In the genomic region with DNA sequence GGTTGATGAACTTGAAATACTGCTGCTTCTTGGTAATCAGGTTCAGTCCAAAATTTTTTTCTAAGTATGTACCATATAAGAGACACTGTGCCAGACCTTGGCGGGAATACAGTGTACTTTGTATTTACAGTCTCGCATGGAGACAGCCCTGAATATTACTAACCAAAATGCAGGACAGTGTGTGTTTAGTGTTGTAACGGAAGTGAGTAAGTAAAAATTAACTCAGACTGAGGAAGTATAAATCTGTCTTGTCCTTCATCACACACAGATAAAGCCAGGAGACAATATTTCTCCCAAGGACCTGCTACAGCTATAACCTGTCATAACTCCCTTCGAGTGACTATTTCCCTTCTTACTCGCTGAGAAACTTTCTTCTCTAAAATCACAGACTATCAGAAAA, we compare ENCODE assay signal across 1 cellular context.
TF ChIP-seq lines count a peak whose summit lies in the region.

No MANE protein-coding gene starts in this region.

TF ChIP-seq in HepG2, 621 proteins besides CTCF, POLR2A, EP300 and RAD21 (continued from another document and continues in another):
- TF ChIP-seq YY1 (IDR thresholded peaks at IDR 0.05; ENCODE audit: insufficient read depth, insufficient replicate concordance, low read depth, low read length) (no peak), ZNF260 (CRISPR knock-in tag; IDR thresholded peaks at IDR 0.05; ENCODE audit: borderline replicate concordance, low read depth) (no peak), ZNF781 (CRISPR knock-in tag; IDR thresholded peaks at IDR 0.05; ENCODE audit: borderline replicate concordance, not compliant biosample characterization) (no peak), ERF (CRISPR knock-in tag; IDR thresholded peaks at IDR 0.05) (no peak; the same call in 1 of the 2 replicates), MXD4 (CRISPR knock-in tag; IDR thresholded peaks at IDR 0.05) (no peak), ZNF550 (CRISPR knock-in tag; IDR thresholded peaks at IDR 0.05; ENCODE audit: borderline replicate concordance) (no peak), NFYC (CRISPR knock-in tag; IDR thresholded peaks at IDR 0.05) (no peak), ZNF264 (CRISPR knock-in tag; IDR thresholded peaks at IDR 0.05) (no peak), PITX1 (CRISPR knock-in tag; IDR thresholded peaks at IDR 0.05) (no peak), ZNF331 (CRISPR knock-in tag; IDR thresholded peaks at IDR 0.05) (peak; percentile 13; the same call in 1 of the 2 replicates), ZNF678 (CRISPR knock-in tag; IDR thresholded peaks at IDR 0.05) (no peak), BRCA1 (CRISPR knock-in tag; IDR thresholded peaks at IDR 0.05) (no peak), MZF1 (CRISPR knock-in tag; IDR thresholded peaks at IDR 0.05; ENCODE audit: borderline replicate concordance) (no peak), HOXA5 (CRISPR knock-in tag; IDR thresholded peaks at IDR 0.05) (no peak), ZNF547 (CRISPR knock-in tag; IDR thresholded peaks at IDR 0.05) (no peak), SOX5 (CRISPR knock-in tag; IDR thresholded peaks at IDR 0.05; ENCODE audit: borderline replicate concordance) (peak; percentile 70; the same call in 1 of the 2 replicates), ZNF253 (CRISPR knock-in tag; IDR thresholded peaks at IDR 0.05; ENCODE audit: borderline replicate concordance) (no peak), CBFB (CRISPR knock-in tag; IDR thresholded peaks at IDR 0.05) (no peak), YEATS2 (CRISPR knock-in tag; IDR thresholded peaks at IDR 0.05; ENCODE audit: borderline replicate concordance) (no peak), ARNT (IDR thresholded peaks at IDR 0.05) (no peak), RAD51 (IDR thresholded peaks at IDR 0.05; ENCODE audit: borderline replicate concordance) (no peak), MIXL1 (CRISPR knock-in tag; IDR thresholded peaks at IDR 0.05) (peak; percentile 62; the same call in 1 of the 2 replicates), IRF2 (CRISPR knock-in tag; IDR thresholded peaks at IDR 0.05) (no peak), ZNF121 (CRISPR knock-in tag; IDR thresholded peaks at IDR 0.05) (no peak), SMARCC2 (IDR thresholded peaks at IDR 0.05) (no peak), ZNF296 (CRISPR knock-in tag; conservative IDR thresholded peaks at IDR 0.05) (no peak), ZNF777 (CRISPR knock-in tag; IDR thresholded peaks at IDR 0.05) (no peak)
- TF ChIP-seq, protein P1, sequence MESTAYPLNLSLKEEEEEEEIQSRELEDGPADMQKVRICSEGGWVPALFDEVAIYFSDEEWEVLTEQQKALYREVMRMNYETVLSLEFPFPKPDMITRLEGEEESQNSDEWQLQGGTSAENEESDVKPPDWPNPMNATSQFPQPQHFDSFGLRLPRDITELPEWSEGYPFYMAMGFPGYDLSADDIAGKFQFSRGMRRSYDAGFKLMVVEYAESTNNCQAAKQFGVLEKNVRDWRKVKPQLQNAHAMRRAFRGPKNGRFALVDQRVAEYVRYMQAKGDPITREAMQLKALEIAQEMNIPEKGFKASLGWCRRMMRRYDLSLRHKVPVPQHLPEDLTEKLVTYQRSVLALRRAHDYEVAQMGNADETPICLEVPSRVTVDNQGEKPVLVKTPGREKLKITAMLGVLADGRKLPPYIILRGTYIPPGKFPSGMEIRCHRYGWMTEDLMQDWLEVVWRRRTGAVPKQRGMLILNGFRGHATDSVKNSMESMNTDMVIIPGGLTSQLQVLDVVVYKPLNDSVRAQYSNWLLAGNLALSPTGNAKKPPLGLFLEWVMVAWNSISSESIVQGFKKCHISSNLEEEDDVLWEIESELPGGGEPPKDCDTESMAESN (CRISPR knock-in tag; conservative IDR thresholded peaks at IDR 0.05): no peak
- TF ChIP-seq, protein P2, sequence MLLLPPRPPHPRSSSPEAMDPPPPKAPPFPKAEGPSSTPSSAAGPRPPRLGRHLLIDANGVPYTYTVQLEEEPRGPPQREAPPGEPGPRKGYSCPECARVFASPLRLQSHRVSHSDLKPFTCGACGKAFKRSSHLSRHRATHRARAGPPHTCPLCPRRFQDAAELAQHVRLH (CRISPR knock-in tag; IDR thresholded peaks at IDR 0.05; ENCODE audit: borderline replicate concordance, low read depth): no peak
- TF ChIP-seq, protein P3, sequence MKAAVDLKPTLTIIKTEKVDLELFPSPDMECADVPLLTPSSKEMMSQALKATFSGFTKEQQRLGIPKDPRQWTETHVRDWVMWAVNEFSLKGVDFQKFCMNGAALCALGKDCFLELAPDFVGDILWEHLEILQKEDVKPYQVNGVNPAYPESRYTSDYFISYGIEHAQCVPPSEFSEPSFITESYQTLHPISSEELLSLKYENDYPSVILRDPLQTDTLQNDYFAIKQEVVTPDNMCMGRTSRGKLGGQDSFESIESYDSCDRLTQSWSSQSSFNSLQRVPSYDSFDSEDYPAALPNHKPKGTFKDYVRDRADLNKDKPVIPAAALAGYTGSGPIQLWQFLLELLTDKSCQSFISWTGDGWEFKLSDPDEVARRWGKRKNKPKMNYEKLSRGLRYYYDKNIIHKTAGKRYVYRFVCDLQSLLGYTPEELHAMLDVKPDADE (CRISPR knock-in tag; IDR thresholded peaks at IDR 0.05): no peak
- TF ChIP-seq, protein P4, sequence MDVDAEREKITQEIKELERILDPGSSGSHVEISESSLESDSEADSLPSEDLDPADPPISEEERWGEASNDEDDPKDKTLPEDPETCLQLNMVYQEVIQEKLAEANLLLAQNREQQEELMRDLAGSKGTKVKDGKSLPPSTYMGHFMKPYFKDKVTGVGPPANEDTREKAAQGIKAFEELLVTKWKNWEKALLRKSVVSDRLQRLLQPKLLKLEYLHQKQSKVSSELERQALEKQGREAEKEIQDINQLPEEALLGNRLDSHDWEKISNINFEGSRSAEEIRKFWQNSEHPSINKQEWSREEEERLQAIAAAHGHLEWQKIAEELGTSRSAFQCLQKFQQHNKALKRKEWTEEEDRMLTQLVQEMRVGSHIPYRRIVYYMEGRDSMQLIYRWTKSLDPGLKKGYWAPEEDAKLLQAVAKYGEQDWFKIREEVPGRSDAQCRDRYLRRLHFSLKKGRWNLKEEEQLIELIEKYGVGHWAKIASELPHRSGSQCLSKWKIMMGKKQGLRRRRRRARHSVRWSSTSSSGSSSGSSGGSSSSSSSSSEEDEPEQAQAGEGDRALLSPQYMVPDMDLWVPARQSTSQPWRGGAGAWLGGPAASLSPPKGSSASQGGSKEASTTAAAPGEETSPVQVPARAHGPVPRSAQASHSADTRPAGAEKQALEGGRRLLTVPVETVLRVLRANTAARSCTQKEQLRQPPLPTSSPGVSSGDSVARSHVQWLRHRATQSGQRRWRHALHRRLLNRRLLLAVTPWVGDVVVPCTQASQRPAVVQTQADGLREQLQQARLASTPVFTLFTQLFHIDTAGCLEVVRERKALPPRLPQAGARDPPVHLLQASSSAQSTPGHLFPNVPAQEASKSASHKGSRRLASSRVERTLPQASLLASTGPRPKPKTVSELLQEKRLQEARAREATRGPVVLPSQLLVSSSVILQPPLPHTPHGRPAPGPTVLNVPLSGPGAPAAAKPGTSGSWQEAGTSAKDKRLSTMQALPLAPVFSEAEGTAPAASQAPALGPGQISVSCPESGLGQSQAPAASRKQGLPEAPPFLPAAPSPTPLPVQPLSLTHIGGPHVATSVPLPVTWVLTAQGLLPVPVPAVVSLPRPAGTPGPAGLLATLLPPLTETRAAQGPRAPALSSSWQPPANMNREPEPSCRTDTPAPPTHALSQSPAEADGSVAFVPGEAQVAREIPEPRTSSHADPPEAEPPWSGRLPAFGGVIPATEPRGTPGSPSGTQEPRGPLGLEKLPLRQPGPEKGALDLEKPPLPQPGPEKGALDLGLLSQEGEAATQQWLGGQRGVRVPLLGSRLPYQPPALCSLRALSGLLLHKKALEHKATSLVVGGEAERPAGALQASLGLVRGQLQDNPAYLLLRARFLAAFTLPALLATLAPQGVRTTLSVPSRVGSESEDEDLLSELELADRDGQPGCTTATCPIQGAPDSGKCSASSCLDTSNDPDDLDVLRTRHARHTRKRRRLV (CRISPR knock-in tag; IDR thresholded peaks at IDR 0.05): no peak
- TF ChIP-seq, protein P5, sequence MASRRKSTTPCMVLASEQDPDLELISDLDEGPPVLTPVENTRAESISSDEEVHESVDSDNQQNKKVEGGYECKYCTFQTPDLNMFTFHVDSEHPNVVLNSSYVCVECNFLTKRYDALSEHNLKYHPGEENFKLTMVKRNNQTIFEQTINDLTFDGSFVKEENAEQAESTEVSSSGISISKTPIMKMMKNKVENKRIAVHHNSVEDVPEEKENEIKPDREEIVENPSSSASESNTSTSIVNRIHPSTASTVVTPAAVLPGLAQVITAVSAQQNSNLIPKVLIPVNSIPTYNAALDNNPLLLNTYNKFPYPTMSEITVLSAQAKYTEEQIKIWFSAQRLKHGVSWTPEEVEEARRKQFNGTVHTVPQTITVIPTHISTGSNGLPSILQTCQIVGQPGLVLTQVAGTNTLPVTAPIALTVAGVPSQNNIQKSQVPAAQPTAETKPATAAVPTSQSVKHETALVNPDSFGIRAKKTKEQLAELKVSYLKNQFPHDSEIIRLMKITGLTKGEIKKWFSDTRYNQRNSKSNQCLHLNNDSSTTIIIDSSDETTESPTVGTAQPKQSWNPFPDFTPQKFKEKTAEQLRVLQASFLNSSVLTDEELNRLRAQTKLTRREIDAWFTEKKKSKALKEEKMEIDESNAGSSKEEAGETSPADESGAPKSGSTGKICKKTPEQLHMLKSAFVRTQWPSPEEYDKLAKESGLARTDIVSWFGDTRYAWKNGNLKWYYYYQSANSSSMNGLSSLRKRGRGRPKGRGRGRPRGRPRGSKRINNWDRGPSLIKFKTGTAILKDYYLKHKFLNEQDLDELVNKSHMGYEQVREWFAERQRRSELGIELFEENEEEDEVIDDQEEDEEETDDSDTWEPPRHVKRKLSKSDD (CRISPR knock-in tag; IDR thresholded peaks at IDR 0.05; ENCODE audit: low read depth): no peak
- TF ChIP-seq, protein P6, sequence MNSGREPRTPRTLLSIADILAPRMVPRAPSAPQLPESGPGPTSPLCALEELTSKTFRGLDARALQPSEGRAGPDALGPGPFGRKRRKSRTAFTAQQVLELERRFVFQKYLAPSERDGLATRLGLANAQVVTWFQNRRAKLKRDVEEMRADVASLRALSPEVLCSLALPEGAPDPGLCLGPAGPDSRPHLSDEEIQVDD (CRISPR knock-in tag; IDR thresholded peaks at IDR 0.05; ENCODE audit: borderline replicate concordance): no peak
- TF ChIP-seq, protein P7, sequence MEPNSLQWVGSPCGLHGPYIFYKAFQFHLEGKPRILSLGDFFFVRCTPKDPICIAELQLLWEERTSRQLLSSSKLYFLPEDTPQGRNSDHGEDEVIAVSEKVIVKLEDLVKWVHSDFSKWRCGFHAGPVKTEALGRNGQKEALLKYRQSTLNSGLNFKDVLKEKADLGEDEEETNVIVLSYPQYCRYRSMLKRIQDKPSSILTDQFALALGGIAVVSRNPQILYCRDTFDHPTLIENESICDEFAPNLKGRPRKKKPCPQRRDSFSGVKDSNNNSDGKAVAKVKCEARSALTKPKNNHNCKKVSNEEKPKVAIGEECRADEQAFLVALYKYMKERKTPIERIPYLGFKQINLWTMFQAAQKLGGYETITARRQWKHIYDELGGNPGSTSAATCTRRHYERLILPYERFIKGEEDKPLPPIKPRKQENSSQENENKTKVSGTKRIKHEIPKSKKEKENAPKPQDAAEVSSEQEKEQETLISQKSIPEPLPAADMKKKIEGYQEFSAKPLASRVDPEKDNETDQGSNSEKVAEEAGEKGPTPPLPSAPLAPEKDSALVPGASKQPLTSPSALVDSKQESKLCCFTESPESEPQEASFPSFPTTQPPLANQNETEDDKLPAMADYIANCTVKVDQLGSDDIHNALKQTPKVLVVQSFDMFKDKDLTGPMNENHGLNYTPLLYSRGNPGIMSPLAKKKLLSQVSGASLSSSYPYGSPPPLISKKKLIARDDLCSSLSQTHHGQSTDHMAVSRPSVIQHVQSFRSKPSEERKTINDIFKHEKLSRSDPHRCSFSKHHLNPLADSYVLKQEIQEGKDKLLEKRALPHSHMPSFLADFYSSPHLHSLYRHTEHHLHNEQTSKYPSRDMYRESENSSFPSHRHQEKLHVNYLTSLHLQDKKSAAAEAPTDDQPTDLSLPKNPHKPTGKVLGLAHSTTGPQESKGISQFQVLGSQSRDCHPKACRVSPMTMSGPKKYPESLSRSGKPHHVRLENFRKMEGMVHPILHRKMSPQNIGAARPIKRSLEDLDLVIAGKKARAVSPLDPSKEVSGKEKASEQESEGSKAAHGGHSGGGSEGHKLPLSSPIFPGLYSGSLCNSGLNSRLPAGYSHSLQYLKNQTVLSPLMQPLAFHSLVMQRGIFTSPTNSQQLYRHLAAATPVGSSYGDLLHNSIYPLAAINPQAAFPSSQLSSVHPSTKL (CRISPR knock-in tag; IDR thresholded peaks at IDR 0.05): peak; percentile 93
- TF ChIP-seq, protein P8, sequence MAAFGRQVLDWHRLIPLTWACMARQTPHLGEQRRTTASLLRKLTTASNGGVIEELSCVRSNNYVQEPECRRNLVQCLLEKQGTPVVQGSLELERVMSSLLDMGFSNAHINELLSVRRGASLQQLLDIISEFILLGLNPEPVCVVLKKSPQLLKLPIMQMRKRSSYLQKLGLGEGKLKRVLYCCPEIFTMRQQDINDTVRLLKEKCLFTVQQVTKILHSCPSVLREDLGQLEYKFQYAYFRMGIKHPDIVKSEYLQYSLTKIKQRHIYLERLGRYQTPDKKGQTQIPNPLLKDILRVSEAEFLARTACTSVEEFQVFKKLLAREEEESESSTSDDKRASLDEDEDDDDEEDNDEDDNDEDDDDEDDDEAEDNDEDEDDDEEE (CRISPR knock-in tag; IDR thresholded peaks at IDR 0.05): no peak
- TF ChIP-seq, protein P9, sequence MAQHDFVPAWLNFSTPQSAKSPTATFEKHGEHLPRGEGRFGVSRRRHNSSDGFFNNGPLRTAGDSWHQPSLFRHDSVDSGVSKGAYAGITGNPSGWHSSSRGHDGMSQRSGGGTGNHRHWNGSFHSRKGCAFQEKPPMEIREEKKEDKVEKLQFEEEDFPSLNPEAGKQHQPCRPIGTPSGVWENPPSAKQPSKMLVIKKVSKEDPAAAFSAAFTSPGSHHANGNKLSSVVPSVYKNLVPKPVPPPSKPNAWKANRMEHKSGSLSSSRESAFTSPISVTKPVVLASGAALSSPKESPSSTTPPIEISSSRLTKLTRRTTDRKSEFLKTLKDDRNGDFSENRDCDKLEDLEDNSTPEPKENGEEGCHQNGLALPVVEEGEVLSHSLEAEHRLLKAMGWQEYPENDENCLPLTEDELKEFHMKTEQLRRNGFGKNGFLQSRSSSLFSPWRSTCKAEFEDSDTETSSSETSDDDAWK (CRISPR knock-in tag; IDR thresholded peaks at IDR 0.05): no peak
- TF ChIP-seq, protein P10, sequence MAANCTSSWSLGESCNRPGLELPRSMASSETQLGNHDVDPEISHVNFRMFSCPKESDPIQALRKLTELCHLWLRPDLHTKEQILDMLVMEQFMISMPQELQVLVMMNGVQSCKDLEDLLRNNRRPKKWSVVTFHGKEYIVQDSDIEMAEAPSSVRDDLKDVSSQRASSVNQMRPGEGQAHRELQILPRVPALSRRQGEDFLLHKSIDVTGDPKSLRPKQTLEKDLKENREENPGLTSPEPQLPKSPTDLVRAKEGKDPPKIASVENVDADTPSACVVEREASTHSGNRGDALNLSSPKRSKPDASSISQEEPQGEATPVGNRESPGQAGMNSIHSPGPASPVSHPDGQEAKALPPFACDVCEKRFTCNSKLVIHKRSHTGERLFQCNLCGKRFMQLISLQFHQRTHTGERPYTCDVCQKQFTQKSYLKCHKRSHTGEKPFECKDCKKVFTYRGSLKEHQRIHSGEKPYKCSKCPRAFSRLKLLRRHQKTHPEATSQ (CRISPR knock-in tag; IDR thresholded peaks at IDR 0.05; ENCODE audit: borderline replicate concordance): no peak
- TF ChIP-seq, protein P11, sequence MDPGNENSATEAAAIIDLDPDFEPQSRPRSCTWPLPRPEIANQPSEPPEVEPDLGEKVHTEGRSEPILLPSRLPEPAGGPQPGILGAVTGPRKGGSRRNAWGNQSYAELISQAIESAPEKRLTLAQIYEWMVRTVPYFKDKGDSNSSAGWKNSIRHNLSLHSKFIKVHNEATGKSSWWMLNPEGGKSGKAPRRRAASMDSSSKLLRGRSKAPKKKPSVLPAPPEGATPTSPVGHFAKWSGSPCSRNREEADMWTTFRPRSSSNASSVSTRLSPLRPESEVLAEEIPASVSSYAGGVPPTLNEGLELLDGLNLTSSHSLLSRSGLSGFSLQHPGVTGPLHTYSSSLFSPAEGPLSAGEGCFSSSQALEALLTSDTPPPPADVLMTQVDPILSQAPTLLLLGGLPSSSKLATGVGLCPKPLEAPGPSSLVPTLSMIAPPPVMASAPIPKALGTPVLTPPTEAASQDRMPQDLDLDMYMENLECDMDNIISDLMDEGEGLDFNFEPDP (CRISPR knock-in tag; conservative IDR thresholded peaks at IDR 0.05): no peak
